20 cellular contexts compared by ENCODE assay signal in genomic region chr10:477620-478019, GRCh38.
A peak's percentile ranks its signal among the peaks of the same experiment; 100 is the strongest.
DNase-seq lines count a peak whose midpoint lies in the region; ATAC-seq and TF ChIP-seq lines count a peak whose summit lies in the region.
"Had no signal": no experiment of that assay in that cellular context is flagged by ENCODE, and none has a peak within 500 bp of the region (broad histone marks: within the 10 kb centered on the region; RNA-seq: fewer than 3 reads in every experiment).

No MANE protein-coding gene starts in this region.

- no peaks in the 10 kb centered on the region for H3K27me3 ChIP-seq in CD8-positive, alpha-beta T cell (ENCODE audit: insufficient read depth, low read length)
- H3K27me3 ChIP-seq in naive thymus-derived CD4-positive, alpha-beta T cell (ENCODE audit: control insufficient read depth in 2 of 2, insufficient read depth in 2 of 2, low read length in 2 of 2) = no peaks in the 10 kb centered on the region

- H3K4me1 Mint-ChIP-seq in activated CD8-positive, alpha-beta T cell treated with anti-CD3 and anti-CD28 coated beads, Interleukin-2, amount 10 ng/mL, durations not matched to agents 7 days and 5 days (ENCODE audit: low read depth) = peaks cover 3% of the 10 kb centered on the region
- H3K4me1 Mint-ChIP-seq in activated CD8-positive, alpha-beta T cell treated with anti-CD3 and anti-CD28 coated beads for 36 hours (ENCODE audit: low read depth) = peaks cover 6% of the 10 kb centered on the region
- H3K4me1 Mint-ChIP-seq in CD8-positive, alpha-beta T cell (ENCODE audit: low read depth) = peaks cover 9% of the 10 kb centered on the region
- peaks cover 7% of the 10 kb centered on the region for H3K4me1 Mint-ChIP-seq in activated naive CD8-positive, alpha-beta T cell treated with anti-CD3 and anti-CD28 coated beads for 36 hours
- H3K4me1 Mint-ChIP-seq in naive thymus-derived CD4-positive, alpha-beta T cell = peaks cover 0 to 34% (median 23%) of the 10 kb centered on the region in 7 donors

- H3K27ac Mint-ChIP-seq in activated CD8-positive, alpha-beta T cell treated with anti-CD3 and anti-CD28 coated beads, Interleukin-2, amount 10 ng/mL, durations not matched to agents 7 days and 5 days = peak overlapping the region; percentile 64
- H3K27ac Mint-ChIP-seq in activated CD8-positive, alpha-beta T cell treated with anti-CD3 and anti-CD28 coated beads for 36 hours = no peak overlapping the region
- peak overlapping the region; percentile 60 for H3K27ac Mint-ChIP-seq in CD8-positive, alpha-beta T cell
- H3K27ac Mint-ChIP-seq in activated naive CD8-positive, alpha-beta T cell treated with anti-CD3 and anti-CD28 coated beads for 36 hours = no peak overlapping the region
- peak overlapping the region in 5 of 9 donors; percentile 31 to 91 (median 85) for H3K27ac Mint-ChIP-seq in naive thymus-derived CD4-positive, alpha-beta T cell

- TF ChIP-seq CTCF in activated CD8-positive, alpha-beta T cell treated with anti-CD3 and anti-CD28 coated beads for 36 hours (IDR thresholded peaks at IDR 0.05) = no peak
- TF ChIP-seq CTCF in CD8-positive, alpha-beta T cell (IDR thresholded peaks at IDR 0.05) = no peak

- H3K4me1 ChIP-seq in CD8-positive, alpha-beta T cell (ENCODE audit: insufficient read depth, low read length) = peaks cover 5% of the 10 kb centered on the region
- no peaks in the 10 kb centered on the region for H3K4me1 ChIP-seq in naive thymus-derived CD4-positive, alpha-beta T cell (ENCODE audit: control insufficient read depth in 2 of 2, insufficient read depth in 2 of 2, low read length in 2 of 2)
- H3K4me1 ChIP-seq: A549 had no signal

- no peak for DNase-seq in activated CD8-positive, alpha-beta T cell treated with anti-CD3 and anti-CD28 coated beads, Interleukin-2, amount 10 ng/mL, durations not matched to agents 7 days and 5 days
- DNase-seq in activated CD8-positive, alpha-beta T cell treated with anti-CD3 and anti-CD28 coated beads for 36 hours = no peak
- no peak for DNase-seq in CD8-positive, alpha-beta T cell
- no peak for DNase-seq in activated naive CD8-positive, alpha-beta T cell treated with anti-CD3 and anti-CD28 coated beads for 36 hours
- DNase-seq in naive thymus-derived CD4-positive, alpha-beta T cell = no peak
- DNase-seq in NCI-H2081 treated with DMSO at 0.1 percent for 48 hours (lab: John Stamatoyannopoulos, UW) = no peak
- no peak for DNase-seq in activated CD8-positive, alpha-beta memory T cell treated with anti-CD3 and anti-CD28 coated beads, Interleukin-2, amount 50 U/mL, for 4 hours
- DNase-seq: COR-L47, DMS153, GOT3, KBM-7, MV-4-11, NCI-H1417, NCI-H1930, NCI-H2171 treated with DMSO at 0.1 percent for 48 hours, NCI-H524, PC-9 had no signal

- no peaks in the 10 kb centered on the region for H3K36me3 Mint-ChIP-seq in activated CD8-positive, alpha-beta T cell treated with anti-CD3 and anti-CD28 coated beads, Interleukin-2, amount 10 ng/mL, durations not matched to agents 7 days and 5 days (ENCODE audit: low read depth)
- no peaks in the 10 kb centered on the region for H3K36me3 Mint-ChIP-seq in activated CD8-positive, alpha-beta T cell treated with anti-CD3 and anti-CD28 coated beads for 36 hours (ENCODE audit: low read depth)
- H3K36me3 Mint-ChIP-seq in CD8-positive, alpha-beta T cell = no peaks in the 10 kb centered on the region
- H3K36me3 Mint-ChIP-seq in activated naive CD8-positive, alpha-beta T cell treated with anti-CD3 and anti-CD28 coated beads for 36 hours = peaks cover 3% of the 10 kb centered on the region
- H3K36me3 Mint-ChIP-seq in naive thymus-derived CD4-positive, alpha-beta T cell = peaks cover 8 to 29% (median 24%) of the 10 kb centered on the region in 5 donors

- no peak for ATAC-seq in activated CD8-positive, alpha-beta T cell treated with anti-CD3 and anti-CD28 coated beads, Interleukin-2, amount 10 ng/mL, durations not matched to agents 7 days and 5 days
- no peak for ATAC-seq in activated CD8-positive, alpha-beta T cell treated with anti-CD3 and anti-CD28 coated beads for 36 hours
- no peak for ATAC-seq in CD8-positive, alpha-beta T cell
- no peak for ATAC-seq in naive thymus-derived CD4-positive, alpha-beta T cell
- no peak for ATAC-seq in SK-N-SH treated with all-trans-retinoic acid at 6 μM for 48 hours

- no peak overlapping the region for H3K4me3 Mint-ChIP-seq in activated CD8-positive, alpha-beta T cell treated with anti-CD3 and anti-CD28 coated beads, Interleukin-2, amount 10 ng/mL, durations not matched to agents 7 days and 5 days
- H3K4me3 Mint-ChIP-seq in activated CD8-positive, alpha-beta T cell treated with anti-CD3 and anti-CD28 coated beads for 36 hours = no peak overlapping the region
- no peak overlapping the region for H3K4me3 Mint-ChIP-seq in CD8-positive, alpha-beta T cell
- H3K4me3 Mint-ChIP-seq in activated naive CD8-positive, alpha-beta T cell treated with anti-CD3 and anti-CD28 coated beads for 36 hours = peak overlapping the region; percentile 20
- no peak overlapping the region for H3K4me3 Mint-ChIP-seq in naive thymus-derived CD4-positive, alpha-beta T cell

- H3K27me3 Mint-ChIP-seq in activated CD8-positive, alpha-beta T cell treated with anti-CD3 and anti-CD28 coated beads, Interleukin-2, amount 10 ng/mL, durations not matched to agents 7 days and 5 days (ENCODE audit: low read depth) = peaks cover 3% of the 10 kb centered on the region
- no peaks in the 10 kb centered on the region for H3K27me3 Mint-ChIP-seq in activated CD8-positive, alpha-beta T cell treated with anti-CD3 and anti-CD28 coated beads for 36 hours
- H3K27me3 Mint-ChIP-seq in CD8-positive, alpha-beta T cell (ENCODE audit: low read depth) = no peaks in the 10 kb centered on the region
- H3K27me3 Mint-ChIP-seq in activated naive CD8-positive, alpha-beta T cell treated with anti-CD3 and anti-CD28 coated beads for 36 hours = no peaks in the 10 kb centered on the region
- H3K27me3 Mint-ChIP-seq in naive thymus-derived CD4-positive, alpha-beta T cell = no peaks in the 10 kb centered on the region

- peaks cover 5% of the 10 kb centered on the region for H3K9me3 ChIP-seq in CD8-positive, alpha-beta T cell (ENCODE audit: low read length)
- peaks cover 0 to 13% (median 0%) of the 10 kb centered on the region in 3 experiments for H3K9me3 ChIP-seq in naive thymus-derived CD4-positive, alpha-beta T cell (ENCODE audit: control insufficient read depth in 2 of 3, low read length in 3 of 3)
- H3K9me3 ChIP-seq: A549; BLaER1 treated with 17β-estradiol and CSF1 and Interleukin-3, amounts not matched to agents 10 nM and 100 nM had no signal

- no peaks in the 10 kb centered on the region for H3K36me3 ChIP-seq in CD8-positive, alpha-beta T cell (ENCODE audit: insufficient read depth, low read length)
- no peaks in the 10 kb centered on the region for H3K36me3 ChIP-seq in naive thymus-derived CD4-positive, alpha-beta T cell (ENCODE audit: control insufficient read depth in 2 of 3, insufficient read depth in 3 of 3, low read length in 3 of 3)

- peaks cover 5% of the 10 kb centered on the region for H3K9me3 Mint-ChIP-seq in activated CD8-positive, alpha-beta T cell treated with anti-CD3 and anti-CD28 coated beads, Interleukin-2, amount 10 ng/mL, durations not matched to agents 7 days and 5 days (ENCODE audit: insufficient read depth)
- peaks cover 8% of the 10 kb centered on the region for H3K9me3 Mint-ChIP-seq in activated CD8-positive, alpha-beta T cell treated with anti-CD3 and anti-CD28 coated beads for 36 hours
- peaks cover 9% of the 10 kb centered on the region for H3K9me3 Mint-ChIP-seq in CD8-positive, alpha-beta T cell
- H3K9me3 Mint-ChIP-seq in activated naive CD8-positive, alpha-beta T cell treated with anti-CD3 and anti-CD28 coated beads for 36 hours = peaks cover 7% of the 10 kb centered on the region
- H3K9me3 Mint-ChIP-seq in naive thymus-derived CD4-positive, alpha-beta T cell = peaks cover 0 to 36% (median 17%) of the 10 kb centered on the region in 11 donors

- CTCF ChIA-PET in activated CD8-positive, alpha-beta T cell treated with anti-CD3 and anti-CD28 coated beads, Interleukin-2, amount 10 ng/mL, durations not matched to agents 7 days and 5 days (lab: Charles Lee) = no interaction called here
- CTCF ChIA-PET in activated CD8-positive, alpha-beta T cell treated with anti-CD3 and anti-CD28 coated beads for 36 hours (lab: Charles Lee) = no interaction called here
- CTCF ChIA-PET in CD8-positive, alpha-beta T cell (lab: Charles Lee) = no interaction called here
- CTCF ChIA-PET in naive thymus-derived CD4-positive, alpha-beta T cell (lab: Charles Lee) = no interaction called here

- intact Hi-C loops in activated CD8-positive, alpha-beta T cell treated with anti-CD3 and anti-CD28 coated beads for 36 hours (cut with micrococcal nuclease) = no loop called here
- intact Hi-C loops in CD8-positive, alpha-beta T cell (cut with DNase I, micrococcal nuclease) = loop anchor here in 1 of 2 experiments (10.0 kb wide), 1 partner anchor 223 kb away; no protein-coding TSS in a partner anchor
- intact Hi-C loops in naive thymus-derived CD4-positive, alpha-beta T cell (cut with micrococcal nuclease) = no loop called here

- no peak overlapping the region for H3K4me3 ChIP-seq in CD8-positive, alpha-beta T cell (ENCODE audit: low read depth, low read length)
- H3K4me3 ChIP-seq in naive thymus-derived CD4-positive, alpha-beta T cell (ENCODE audit: low read length) = no peak overlapping the region
- H3K4me3 ChIP-seq: A549; BLaER1 treated with 17β-estradiol and CSF1 and Interleukin-3, amounts not matched to agents 10 nM and 100 nM; PC-9 had no signal

- POLR2A ChIA-PET in activated CD8-positive, alpha-beta T cell treated with anti-CD3 and anti-CD28 coated beads, Interleukin-2, amount 10 ng/mL, durations not matched to agents 7 days and 5 days (lab: Charles Lee) = no interaction called here
- POLR2A ChIA-PET in activated CD8-positive, alpha-beta T cell treated with anti-CD3 and anti-CD28 coated beads for 36 hours (lab: Charles Lee) = no interaction called here
- POLR2A ChIA-PET in CD8-positive, alpha-beta T cell (lab: Charles Lee) = no interaction called here
- POLR2A ChIA-PET in naive thymus-derived CD4-positive, alpha-beta T cell (lab: Charles Lee) = no interaction called here

- H3K27ac ChIP-seq in CD8-positive, alpha-beta T cell (ENCODE audit: low read depth, low read length) = no peak overlapping the region
- H3K27ac ChIP-seq in naive thymus-derived CD4-positive, alpha-beta T cell (ENCODE audit: low read depth, low read length) = no peak overlapping the region
- H3K27ac ChIP-seq: A549; BLaER1 treated with 17β-estradiol and CSF1 and Interleukin-3, amounts not matched to agents 10 nM and 100 nM; PC-9 had no signal

TF ChIP-seq in SK-N-SH treated with all-trans-retinoic acid at 6 μM for 48 hours, 23 proteins besides CTCF, POLR2A, EP300 and RAD21 (continues in another document):
- no peak for TF ChIP-seq CREB5 (CRISPR knock-in tag; IDR thresholded peaks at IDR 0.05; ENCODE audit: low read depth)

Comparison
In these comparisons a context has a peak if more than half of its experiments do, and no peak if none do; other contexts are left out.
1. H3K27ac Mint-ChIP-seq: peak in activated CD8-positive, alpha-beta T cell treated with anti-CD3 and anti-CD28 coated beads, Interleukin-2, amount 10 ng/mL, durations not matched to agents 7 days and 5 days (single experiment), CD8-positive, alpha-beta T cell (single experiment) and naive thymus-derived CD4-positive, alpha-beta T cell (5 of 9); none in activated CD8-positive, alpha-beta T cell treated with anti-CD3 and anti-CD28 coated beads for 36 hours (single experiment) and activated naive CD8-positive, alpha-beta T cell treated with anti-CD3 and anti-CD28 coated beads for 36 hours (single experiment).